21 cellular contexts compared by ENCODE assay signal in the genomic region with DNA sequence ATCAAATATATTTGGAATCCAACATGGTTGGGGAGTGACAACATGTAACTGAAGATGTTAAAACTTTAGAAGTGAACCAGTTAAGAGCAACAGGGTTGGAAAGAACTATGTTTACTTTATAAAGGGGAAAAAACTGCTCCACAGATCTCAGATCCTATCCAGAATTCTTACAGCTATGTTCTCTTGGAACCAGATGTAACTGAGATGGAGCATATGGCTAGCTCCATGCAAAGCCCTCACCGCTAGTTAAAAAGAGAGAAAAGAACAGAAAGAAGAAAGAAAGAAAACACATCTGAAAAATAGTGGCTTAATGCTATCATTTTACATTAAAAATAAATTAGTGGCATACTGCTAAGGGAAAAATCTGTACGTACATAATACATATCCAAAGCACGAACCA.
DNase-seq lines count a peak whose midpoint lies in the region; ATAC-seq and FAIRE-seq lines count a peak whose summit lies in the region.
"Had no signal": no experiment of that assay in that cellular context is flagged by ENCODE, and none has a peak within 500 bp of the region (broad histone marks: within the 10 kb centered on the region; RNA-seq: fewer than 3 reads in every experiment).

No MANE protein-coding gene starts in this region.

- DNase-seq in DMS 273 (lab: John Stamatoyannopoulos, UW; ENCODE audit: unreplicated experiment) (peak; percentile 30), DMS 273 treated with DMSO at 0.1 percent for 48 hours (lab: John Stamatoyannopoulos, UW) (no peak), inferior parietal cortex (ENCODE audit: extremely low spot score) (peak; percentile 35), superior temporal gyrus (ENCODE audit: extremely low spot score) (peak; percentile 37), frontal cortex (ENCODE audit: low spot score in 2 of 2) (no peak)
- DNase-seq in activated naive CD8-positive, alpha-beta T cell treated with anti-CD3 and anti-CD28 coated beads, Interleukin-2, amount 50 U/mL, for 24 hours = no peak
- DNase-seq in activated CD4-positive, CD25-positive, alpha-beta regulatory T cell treated with anti-CD3 and anti-CD28 coated beads, Interleukin-2, amount 50 U/mL, for 72 hours = no peak
- DNase-seq: AML-193; Caco-2; CD4-positive, CD25-positive, alpha-beta regulatory T cell; CD8-positive, alpha-beta T cell; DMS53; DMS79 treated with DMSO at 0.1 percent for 48 hours; GM23248; H7; HCEC 1CT had no signal

- no peaks in the 10 kb centered on the region for H3K27me3 Mint-ChIP-seq in activated naive CD8-positive, alpha-beta T cell
- no peaks in the 10 kb centered on the region for H3K27me3 Mint-ChIP-seq in activated naive CD8-positive, alpha-beta T cell treated with anti-CD3 and anti-CD28 coated beads, Interleukin-2, amount 50 U/mL, for 24 hours

- H3K4me3 Mint-ChIP-seq in activated naive CD8-positive, alpha-beta T cell = no peak overlapping the region
- H3K4me3 Mint-ChIP-seq in activated naive CD8-positive, alpha-beta T cell treated with anti-CD3 and anti-CD28 coated beads, Interleukin-2, amount 50 U/mL, for 24 hours = no peak overlapping the region
- H3K4me3 Mint-ChIP-seq: CD4-positive, CD25-positive, alpha-beta regulatory T cell; CD8-positive, alpha-beta T cell had no signal

- no peak for FAIRE-seq in frontal cortex (lab: Jason Lieb, UNC)
- FAIRE-seq: A204.1, G401.6, GM12892, H1 had no signal

- H3K9me3 Mint-ChIP-seq in activated naive CD8-positive, alpha-beta T cell (ENCODE audit: low read depth) = no peaks in the 10 kb centered on the region
- peaks cover 9% of the 10 kb centered on the region for H3K9me3 Mint-ChIP-seq in activated naive CD8-positive, alpha-beta T cell treated with anti-CD3 and anti-CD28 coated beads, Interleukin-2, amount 50 U/mL, for 24 hours
- H3K9me3 Mint-ChIP-seq: CD8-positive, alpha-beta T cell had no signal

- peaks cover 36% of the 10 kb centered on the region for H3K36me3 Mint-ChIP-seq in activated naive CD8-positive, alpha-beta T cell
- peaks cover 39% of the 10 kb centered on the region for H3K36me3 Mint-ChIP-seq in activated naive CD8-positive, alpha-beta T cell treated with anti-CD3 and anti-CD28 coated beads, Interleukin-2, amount 50 U/mL, for 24 hours (ENCODE audit: low read depth)
- H3K36me3 Mint-ChIP-seq: CD4-positive, CD25-positive, alpha-beta regulatory T cell had no signal

- H3K4me1 Mint-ChIP-seq in activated naive CD8-positive, alpha-beta T cell (ENCODE audit: low read depth) = peaks cover 14% of the 10 kb centered on the region
- peaks cover 5% of the 10 kb centered on the region for H3K4me1 Mint-ChIP-seq in activated naive CD8-positive, alpha-beta T cell treated with anti-CD3 and anti-CD28 coated beads, Interleukin-2, amount 50 U/mL, for 24 hours
- H3K4me1 Mint-ChIP-seq: CD4-positive, CD25-positive, alpha-beta regulatory T cell had no signal

- no peak for ATAC-seq in activated naive CD8-positive, alpha-beta T cell treated with anti-CD3 and anti-CD28 coated beads, Interleukin-2, amount 50 U/mL, for 24 hours
- ATAC-seq: CD8-positive, alpha-beta T cell had no signal

- peak overlapping the region; percentile 35 for H3K27ac Mint-ChIP-seq in activated naive CD8-positive, alpha-beta T cell
- no peak overlapping the region for H3K27ac Mint-ChIP-seq in activated naive CD8-positive, alpha-beta T cell treated with anti-CD3 and anti-CD28 coated beads, Interleukin-2, amount 50 U/mL, for 24 hours
- H3K27ac Mint-ChIP-seq: CD4-positive, CD25-positive, alpha-beta regulatory T cell; CD8-positive, alpha-beta T cell had no signal

Comparison
In these comparisons a context has a peak if more than half of its experiments do, and no peak if none do; other contexts are left out.
1. DNase-seq: peak in DMS 273 (single experiment), inferior parietal cortex (single experiment) and superior temporal gyrus (single experiment); none in DMS 273 treated with DMSO at 0.1 percent for 48 hours (single experiment), activated naive CD8-positive, alpha-beta T cell treated with anti-CD3 and anti-CD28 coated beads, Interleukin-2, amount 50 U/mL, for 24 hours (single experiment), activated CD4-positive, CD25-positive, alpha-beta regulatory T cell treated with anti-CD3 and anti-CD28 coated beads, Interleukin-2, amount 50 U/mL, for 72 hours (single experiment) and frontal cortex (0 of 2).